Comparison of ENCODE assay signal across 8 cellular contexts in genomic region chr12:85076688-85077430, GRCh38. TPM values are rescaled to one million over a fixed set of nuclear protein-coding genes. Genes with fewer than 3 reads are reported as not detected.
A peak's percentile ranks its signal among the peaks of the same experiment; 100 is the strongest.
DNase-seq lines count a peak whose midpoint lies in the region; ATAC-seq and TF ChIP-seq lines count a peak whose summit lies in the region.

No MANE protein-coding gene starts in this region.

- no peaks in the 10 kb centered on the region for H3K9me3 ChIP-seq in AG04450 (ENCODE audit: control insufficient read depth, insufficient read depth, low read length)
- H3K9me3 ChIP-seq in CD8-positive, alpha-beta memory T cell (ENCODE audit: low read length): no peaks in the 10 kb centered on the region

- H3K27ac Mint-ChIP-seq in CD8-positive, alpha-beta memory T cell: no peak overlapping the region

- DNase-seq in AG04450 (ENCODE audit: low read depth, low spot score): peak; percentile 81
- peak; percentile 23 for DNase-seq in NCI-H2196 treated with DMSO at 0.1 percent for 48 hours (lab: John Stamatoyannopoulos, UW; ENCODE audit: unreplicated experiment)
- peak; percentile 94 for DNase-seq in amniotic epithelial cell (ENCODE audit: low read depth)
- DNase-seq in left colon: no peak
- DNase-seq in activated effector memory CD4-positive, alpha-beta T cell treated with anti-CD3 and anti-CD28 coated beads, Interleukin-2, amount 50 U/mL, for 16 hours: no peak
- DNase-seq in CD8-positive, alpha-beta memory T cell: no peak

- CTCF ChIA-PET in AG04450 (lab: Charles Lee): interaction anchor here (0.5 to 3.0 kb wide), 16 partner anchors 11 to 372 kb away, joined by 3 to 30 read pairs (median 3); partner anchors contain the start of genes LRRIQ1 and TSPAN19
- CTCF ChIA-PET in CD8-positive, alpha-beta memory T cell (lab: Charles Lee): no interaction called here

- H3K36me3 ChIP-seq in CD8-positive, alpha-beta memory T cell (ENCODE audit: insufficient read depth, low read length): no peaks in the 10 kb centered on the region

- H3K9me3 Mint-ChIP-seq in CD8-positive, alpha-beta memory T cell: peaks cover 0 to 5% (median 0%) of the 10 kb centered on the region in 5 donors

- H3K4me1 ChIP-seq in CD8-positive, alpha-beta memory T cell (ENCODE audit: insufficient read depth, low read length): no peaks in the 10 kb centered on the region

- intact Hi-C loops in left colon (cut with DNase I, micrococcal nuclease): no loop called here

- POLR2A ChIA-PET in AG04450 (lab: Yijun Ruan, JAX): no interaction called here
- POLR2A ChIA-PET in CD8-positive, alpha-beta memory T cell (lab: Charles Lee): no interaction called here

- no peak overlapping the region for H3K4me3 Mint-ChIP-seq in CD8-positive, alpha-beta memory T cell

- no peaks in the 10 kb centered on the region for H3K27me3 Mint-ChIP-seq in CD8-positive, alpha-beta memory T cell

- H3K36me3 Mint-ChIP-seq in CD8-positive, alpha-beta memory T cell: no peaks in the 10 kb centered on the region

- peak; percentile 61 for TF ChIP-seq CTCF in AG04450 (IDR thresholded peaks at IDR 0.05; ENCODE audit: low read depth, low read length)

- no peak overlapping the region for H3K4me3 ChIP-seq in AG04450 (ENCODE audit: low read depth, low read length)
- no peak overlapping the region for H3K4me3 ChIP-seq in CD8-positive, alpha-beta memory T cell (ENCODE audit: low read length)

- H3K4me1 Mint-ChIP-seq in CD8-positive, alpha-beta memory T cell: no peaks in the 10 kb centered on the region

- ATAC-seq in GM18519 (IDR thresholded peaks at IDR 0.05; ENCODE audit: low FRiP score, unreplicated experiment) (peak; percentile 88), HG03159 (IDR thresholded peaks at IDR 0.05; ENCODE audit: unreplicated experiment) (peak; percentile 76), left colon (peak; percentile 47)

- H3K27me3 ChIP-seq in AG04450 (ENCODE audit: control insufficient read depth, insufficient read depth, low read length): no peaks in the 10 kb centered on the region
- H3K27me3 ChIP-seq in CD8-positive, alpha-beta memory T cell (ENCODE audit: insufficient read depth, low read length, poor library complexity, severe bottlenecking): no peaks in the 10 kb centered on the region

- H3K27ac ChIP-seq in AG04450 (ENCODE audit: low read depth, low read length): no peak overlapping the region
- H3K27ac ChIP-seq in CD8-positive, alpha-beta memory T cell (ENCODE audit: low read depth, low read length): no peak overlapping the region

RNA-seq across cellular contexts. Expression of gene LRRIQ1, which starts 40.7 kb away (rescaled TPM):
- 0.15 and 0.58 TPM in 2 replicates for polyA plus RNA-seq in AG04450 (2011; rRNA removed)
- polyA minus RNA-seq in AG04450 (2011; rRNA and poly(A)+ RNA removed): 0.26 TPM in 1 of 2 replicates, not detected in the other
- total RNA-seq in left colon: not detected
- total RNA-seq in CD8-positive, alpha-beta memory T cell: under 1 TPM in 1 of 2 experiments, not detected in 1; 0.07 TPM
- polyA plus RNA-seq in CD8-positive, alpha-beta memory T cell: not detected

RNA-seq across cellular contexts. Expression of gene TSPAN19, which starts 40.8 kb away (rescaled TPM):
- polyA plus RNA-seq in AG04450 (2011; rRNA removed): not detected in 2 replicates
- not detected in 2 replicates for polyA minus RNA-seq in AG04450 (2011; rRNA and poly(A)+ RNA removed)
- not detected for total RNA-seq in left colon
- total RNA-seq in CD8-positive, alpha-beta memory T cell: not detected
- polyA plus RNA-seq in CD8-positive, alpha-beta memory T cell: not detected

Comparison
In these comparisons a context has a peak if more than half of its experiments do, and no peak if none do; other contexts are left out.
1. DNase-seq: peak in AG04450 (single experiment), NCI-H2196 treated with DMSO at 0.1 percent for 48 hours (single experiment) and amniotic epithelial cell (single experiment); none in left colon (0 of 2), activated effector memory CD4-positive, alpha-beta T cell treated with anti-CD3 and anti-CD28 coated beads, Interleukin-2, amount 50 U/mL, for 16 hours (single experiment) and CD8-positive, alpha-beta memory T cell (0 of 5).
2. Peak in every context shown above with its lines, with median percentiles within 50 percentile points of each other: ATAC-seq.